Comparison of ENCODE assay signal across 1 cellular context in the genomic region with DNA sequence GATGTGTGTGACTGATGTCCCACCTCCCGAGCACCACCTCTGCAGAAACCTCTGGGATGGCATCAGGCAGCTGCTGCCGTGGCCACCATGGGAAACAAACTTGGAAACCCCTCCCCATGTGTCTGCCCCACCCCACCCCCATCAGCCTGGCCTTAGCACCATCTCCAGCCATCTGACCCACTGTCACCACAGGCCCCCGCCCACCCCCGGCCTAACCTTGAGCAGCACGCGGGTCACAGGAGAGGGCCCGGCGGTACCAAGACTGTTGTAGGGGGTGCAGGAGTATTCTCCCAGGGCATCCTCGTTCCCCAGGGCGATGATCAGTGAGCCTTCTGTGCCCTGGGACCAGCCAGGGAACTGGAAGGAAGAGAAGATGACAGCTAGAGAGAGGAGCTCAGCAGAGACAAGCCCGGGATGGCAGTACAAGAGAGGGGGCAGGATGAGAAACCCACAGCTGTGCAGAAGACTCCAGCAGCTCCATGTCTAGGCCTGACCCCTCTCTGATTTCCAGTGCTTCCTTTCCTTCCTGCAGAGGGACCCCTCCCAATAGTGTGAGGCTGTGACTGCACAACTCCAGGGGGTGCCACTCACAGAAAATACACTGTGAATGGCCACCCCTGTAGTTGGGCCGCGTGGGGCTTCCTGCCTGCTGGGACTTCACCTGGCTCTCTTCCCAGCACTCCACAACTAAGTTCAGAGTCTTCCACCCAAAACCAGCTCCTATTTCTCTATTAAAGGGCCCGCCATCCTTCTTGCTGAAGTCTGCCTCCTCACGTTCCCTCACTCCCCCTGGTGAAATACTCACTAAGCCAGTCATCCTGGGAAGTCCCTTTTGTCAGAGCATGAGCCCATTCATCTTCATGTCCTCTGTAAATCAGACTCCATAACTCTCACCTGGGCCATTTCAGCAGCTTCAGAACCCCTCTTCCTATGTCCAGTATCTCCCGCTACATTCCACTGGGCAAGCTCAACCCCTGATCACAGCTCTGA.
TF ChIP-seq lines count a peak whose summit lies in the region.

No MANE protein-coding gene starts in this region.

TF ChIP-seq in IMR-90, 13 proteins besides CTCF, POLR2A, EP300 and RAD21:
- TF ChIP-seq MAFK (IDR thresholded peaks at IDR 0.05; ENCODE audit: low read depth, low read length), result no peak
- TF ChIP-seq NFE2L2 (IDR thresholded peaks at IDR 0.05; ENCODE audit: low read depth, low read length), result no peak
- TF ChIP-seq CEBPB (IDR thresholded peaks at IDR 0.05; ENCODE audit: low read depth, low read length), result no peak
- TF ChIP-seq, protein P1, sequence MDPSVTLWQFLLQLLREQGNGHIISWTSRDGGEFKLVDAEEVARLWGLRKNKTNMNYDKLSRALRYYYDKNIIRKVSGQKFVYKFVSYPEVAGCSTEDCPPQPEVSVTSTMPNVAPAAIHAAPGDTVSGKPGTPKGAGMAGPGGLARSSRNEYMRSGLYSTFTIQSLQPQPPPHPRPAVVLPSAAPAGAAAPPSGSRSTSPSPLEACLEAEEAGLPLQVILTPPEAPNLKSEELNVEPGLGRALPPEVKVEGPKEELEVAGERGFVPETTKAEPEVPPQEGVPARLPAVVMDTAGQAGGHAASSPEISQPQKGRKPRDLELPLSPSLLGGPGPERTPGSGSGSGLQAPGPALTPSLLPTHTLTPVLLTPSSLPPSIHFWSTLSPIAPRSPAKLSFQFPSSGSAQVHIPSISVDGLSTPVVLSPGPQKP (IDR thresholded peaks at IDR 0.05; ENCODE audit: borderline replicate concordance, low read depth, low read length), result no peak
- TF ChIP-seq MXI1 (IDR thresholded peaks at IDR 0.05; ENCODE audit: borderline replicate concordance, low read depth, low read length), result no peak
- TF ChIP-seq RCOR1 (IDR thresholded peaks at IDR 0.05; ENCODE audit: insufficient replicate concordance, low read length), result no peak
- no peak for TF ChIP-seq RFX5 (IDR thresholded peaks at IDR 0.05; ENCODE audit: low read depth, low read length)
- TF ChIP-seq BHLHE40 (IDR thresholded peaks at IDR 0.05; ENCODE audit: low read depth, low read length), result no peak
- TF ChIP-seq, protein P2, sequence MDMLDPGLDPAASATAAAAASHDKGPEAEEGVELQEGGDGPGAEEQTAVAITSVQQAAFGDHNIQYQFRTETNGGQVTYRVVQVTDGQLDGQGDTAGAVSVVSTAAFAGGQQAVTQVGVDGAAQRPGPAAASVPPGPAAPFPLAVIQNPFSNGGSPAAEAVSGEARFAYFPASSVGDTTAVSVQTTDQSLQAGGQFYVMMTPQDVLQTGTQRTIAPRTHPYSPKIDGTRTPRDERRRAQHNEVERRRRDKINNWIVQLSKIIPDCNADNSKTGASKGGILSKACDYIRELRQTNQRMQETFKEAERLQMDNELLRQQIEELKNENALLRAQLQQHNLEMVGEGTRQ (IDR thresholded peaks at IDR 0.05; ENCODE audit: low read depth, low read length), result no peak
- TF ChIP-seq SMC3 (IDR thresholded peaks at IDR 0.05; ENCODE audit: low read depth, low read length), result no peak
- no peak for TF ChIP-seq CHD1 (IDR thresholded peaks at IDR 0.05; ENCODE audit: low read depth, low read length)
- no peak for TF ChIP-seq MAZ (IDR thresholded peaks at IDR 0.05; ENCODE audit: borderline replicate concordance, low read depth, low read length)
